ENCODE assay signal across 10 cellular contexts in the genomic region with DNA sequence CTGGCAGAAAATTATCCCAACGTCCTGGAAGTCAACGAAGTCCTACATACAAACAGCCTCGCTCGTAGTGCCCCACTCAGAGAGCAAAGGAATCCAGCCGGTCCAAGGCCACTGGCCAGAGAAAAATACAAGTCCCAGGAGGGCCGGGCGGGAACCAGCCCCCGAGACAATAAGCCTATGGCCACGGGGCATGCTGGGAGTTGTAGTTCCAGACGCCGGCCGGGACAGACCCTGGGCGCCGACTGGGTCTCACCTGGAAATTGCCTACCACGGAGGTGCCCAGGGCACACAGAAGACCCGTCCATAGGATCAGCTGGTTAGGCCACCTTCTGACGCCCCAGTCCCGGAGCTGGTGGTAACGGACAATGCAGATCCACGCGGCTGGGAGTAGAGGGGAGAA. TPM values are rescaled to one million over a fixed set of nuclear protein-coding genes. Genes with fewer than 3 reads are reported as not detected.
DNase-seq lines count a peak whose midpoint lies in the region; ATAC-seq, FAIRE-seq and TF ChIP-seq lines count a peak whose summit lies in the region.
"Had no signal": no experiment of that assay in that cellular context is flagged by ENCODE, and none has a peak within 500 bp of the region (broad histone marks: within the 10 kb centered on the region; RNA-seq: fewer than 3 reads in every experiment).

No MANE protein-coding gene starts in this region.

- H3K4me3 Mint-ChIP-seq in activated CD4-positive, alpha-beta memory T cell treated with anti-CD3 and anti-CD28 coated beads, Interleukin-2, amount 10 ng/mL, durations not matched to agents 7 days and 5 days = no peak overlapping the region

- H3K27me3 Mint-ChIP-seq in activated CD4-positive, alpha-beta memory T cell treated with anti-CD3 and anti-CD28 coated beads, Interleukin-2, amount 10 ng/mL, durations not matched to agents 7 days and 5 days = peaks cover 11% of the 10 kb centered on the region

- POLR2A ChIA-PET in activated CD4-positive, alpha-beta memory T cell treated with anti-CD3 and anti-CD28 coated beads, Interleukin-2, amount 10 ng/mL, durations not matched to agents 7 days and 5 days (lab: Charles Lee) = interaction anchor here (1.0 kb wide), 1 partner anchor 19 kb away, joined by 4 read pairs; a partner anchor contains a TSS

- FAIRE-seq in urothelium cell line (lab: Jason Lieb, UNC) = no peak

- no peak for TF ChIP-seq CTCF in heart left ventricle (IDR thresholded peaks at IDR 0.05)

- H3K27ac Mint-ChIP-seq in activated CD4-positive, alpha-beta memory T cell treated with anti-CD3 and anti-CD28 coated beads, Interleukin-2, amount 10 ng/mL, durations not matched to agents 7 days and 5 days = no peak overlapping the region

- DNase-seq in heart left ventricle (peak in 2 of 5 donors; percentile 61 to 66), cardiac septum (ENCODE audit: low spot score) (no peak), astrocyte of the hippocampus (ENCODE audit: low read depth, low spot score) (peak; percentile 73), urothelium cell line (ENCODE audit: low spot score) (peak; percentile 67), RPMI8226 (no peak)
- no peak for DNase-seq in activated CD4-positive, alpha-beta memory T cell treated with anti-CD3 and anti-CD28 coated beads, Interleukin-2, amount 10 ng/mL, durations not matched to agents 7 days and 5 days
- DNase-seq: gastrocnemius medialis had no signal

- CTCF ChIA-PET in activated CD4-positive, alpha-beta memory T cell treated with anti-CD3 and anti-CD28 coated beads, Interleukin-2, amount 10 ng/mL, durations not matched to agents 7 days and 5 days (lab: Charles Lee) = interaction anchor here (1.3 kb wide), 1 partner anchor 18 kb away, joined by 3 read pairs; no protein-coding TSS in a partner anchor

- intact Hi-C loops in heart left ventricle (cut with DNase I) = no loop called here
- intact Hi-C loops in cardiac septum (cut with DNase I) = no loop called here

- ATAC-seq in heart left ventricle (peak in 3 of 4 donors; percentile 75 to 88 (median 86)), HG02870 (IDR thresholded peaks at IDR 0.05; ENCODE audit: unreplicated experiment) (no peak)
- ATAC-seq: gastrocnemius medialis had no signal

- H3K27me3 ChIP-seq in heart left ventricle = peaks cover 0 to 9% (median 0%) of the 10 kb centered on the region in 9 donors
- H3K27me3 ChIP-seq: gastrocnemius medialis had no signal

- H3K4me1 Mint-ChIP-seq in activated CD4-positive, alpha-beta memory T cell treated with anti-CD3 and anti-CD28 coated beads, Interleukin-2, amount 10 ng/mL, durations not matched to agents 7 days and 5 days = peaks cover 11% of the 10 kb centered on the region

- H3K36me3 Mint-ChIP-seq in activated CD4-positive, alpha-beta memory T cell treated with anti-CD3 and anti-CD28 coated beads, Interleukin-2, amount 10 ng/mL, durations not matched to agents 7 days and 5 days (ENCODE audit: low read depth) = no peaks in the 10 kb centered on the region

- H3K4me3 ChIP-seq in heart left ventricle = no peak overlapping the region
- peak overlapping the region; percentile 34; the same call in 1 of the 2 replicates for H3K4me3 ChIP-seq in iPS-18c (ENCODE audit: insufficient read depth, low read depth, low read length)
- H3K4me3 ChIP-seq: gastrocnemius medialis had no signal

- no peak overlapping the region for H3K27ac ChIP-seq in heart left ventricle
- H3K27ac ChIP-seq: C4-2B, gastrocnemius medialis had no signal

- peaks cover 0 to 7% (median 0%) of the 10 kb centered on the region in 12 donors for H3K4me1 ChIP-seq in heart left ventricle
- H3K4me1 ChIP-seq: gastrocnemius medialis had no signal

- no peaks in the 10 kb centered on the region for H3K9me3 Mint-ChIP-seq in activated CD4-positive, alpha-beta memory T cell treated with anti-CD3 and anti-CD28 coated beads, Interleukin-2, amount 10 ng/mL, durations not matched to agents 7 days and 5 days

- WGBS in heart left ventricle, 4 donors = 9 to 18% (median 13%) methylated on average over 21 of the region's 21 CpGs

- no peak for TF ChIP-seq POLR2A in heart left ventricle (IDR thresholded peaks at IDR 0.05)

- H3K9me3 ChIP-seq in heart left ventricle (peaks cover 0 to 3% (median 0%) of the 10 kb centered on the region in 12 donors), iPS-18c (ENCODE audit: control insufficient read depth, insufficient read depth, low read length) (no peaks in the 10 kb centered on the region)
- H3K9me3 ChIP-seq: gastrocnemius medialis had no signal

- peaks cover 0 to 6% (median 0%) of the 10 kb centered on the region in 9 donors for H3K36me3 ChIP-seq in heart left ventricle
- H3K36me3 ChIP-seq: gastrocnemius medialis had no signal

RNA-seq across cellular contexts. Expression of a gene that starts 5.4 kb away (rescaled TPM):
- total RNA-seq in heart left ventricle (10 to 100 TPM in 1 of 9 donors, 1 to 10 TPM in 4, under 1 TPM in 3, not detected in 1; 0.43 to 14.1 (median 1.2) TPM), cardiac septum (0.62 TPM)
- under 1 TPM; 0.72 to 0.79 TPM for polyA plus RNA-seq in heart left ventricle
- total RNA-seq in activated CD4-positive, alpha-beta memory T cell treated with anti-CD3 and anti-CD28 coated beads, Interleukin-2, amount 10 ng/mL, durations not matched to agents 7 days and 5 days = 1 to 10 TPM; 1.0 to 2.0 TPM

RNA-seq across cellular contexts. Expression of a gene that starts 19.9 kb away (rescaled TPM):
- total RNA-seq in heart left ventricle (10 to 100 TPM in 1 of 9 donors, 1 to 10 TPM in 8; 3.6 to 10.8 (median 7.2) TPM), cardiac septum (6.1 TPM)
- 1 to 10 TPM; 3.3 to 6.2 TPM for polyA plus RNA-seq in heart left ventricle
- 10 to 100 TPM; 27.2 to 28.9 TPM for total RNA-seq in activated CD4-positive, alpha-beta memory T cell treated with anti-CD3 and anti-CD28 coated beads, Interleukin-2, amount 10 ng/mL, durations not matched to agents 7 days and 5 days

RNA-seq across cellular contexts. Expression of a gene that starts 34.7 kb away (rescaled TPM):
- total RNA-seq in heart left ventricle (under 1 TPM in 1 of 9 donors, not detected in 8; 0.16 TPM), cardiac septum (not detected)
- not detected for polyA plus RNA-seq in heart left ventricle
- 1 to 10 TPM in 1 of 2 experiments, under 1 TPM in 1; 0.83 to 2.0 TPM for total RNA-seq in activated CD4-positive, alpha-beta memory T cell treated with anti-CD3 and anti-CD28 coated beads, Interleukin-2, amount 10 ng/mL, durations not matched to agents 7 days and 5 days
- total RNA-seq: gastrocnemius medialis had no signal

RNA-seq across cellular contexts. Expression of a gene that starts 36.0 kb away (rescaled TPM):
- total RNA-seq in heart left ventricle = 1 to 10 TPM; 2.0 to 7.4 (median 3.6) TPM
- 1 to 10 TPM; 1.6 to 1.8 TPM for polyA plus RNA-seq in heart left ventricle
- total RNA-seq in cardiac septum = 8.8 TPM
- 1 to 10 TPM; 5.6 to 5.7 TPM for total RNA-seq in activated CD4-positive, alpha-beta memory T cell treated with anti-CD3 and anti-CD28 coated beads, Interleukin-2, amount 10 ng/mL, durations not matched to agents 7 days and 5 days
- total RNA-seq: gastrocnemius medialis had no signal

RNA-seq across cellular contexts. Expression of a gene that starts 39.9 kb away (rescaled TPM):
- total RNA-seq in heart left ventricle = 10 to 100 TPM; 25.7 to 42.0 (median 30.6) TPM
- 10 to 100 TPM; 56.4 to 76.0 TPM for polyA plus RNA-seq in heart left ventricle
- 24.6 TPM for total RNA-seq in cardiac septum
- 10 to 100 TPM; 28.9 to 29.0 TPM for total RNA-seq in activated CD4-positive, alpha-beta memory T cell treated with anti-CD3 and anti-CD28 coated beads, Interleukin-2, amount 10 ng/mL, durations not matched to agents 7 days and 5 days

Comparison
In these comparisons a context has a peak if more than half of its experiments do, and no peak if none do; other contexts are left out.
1. DNase-seq: peak in astrocyte of the hippocampus (single experiment) and urothelium cell line (single experiment); none in cardiac septum (single experiment), RPMI8226 (single experiment) and activated CD4-positive, alpha-beta memory T cell treated with anti-CD3 and anti-CD28 coated beads, Interleukin-2, amount 10 ng/mL, durations not matched to agents 7 days and 5 days (single experiment).